ENCODE assay signal across 9 cellular contexts in the genomic region with DNA sequence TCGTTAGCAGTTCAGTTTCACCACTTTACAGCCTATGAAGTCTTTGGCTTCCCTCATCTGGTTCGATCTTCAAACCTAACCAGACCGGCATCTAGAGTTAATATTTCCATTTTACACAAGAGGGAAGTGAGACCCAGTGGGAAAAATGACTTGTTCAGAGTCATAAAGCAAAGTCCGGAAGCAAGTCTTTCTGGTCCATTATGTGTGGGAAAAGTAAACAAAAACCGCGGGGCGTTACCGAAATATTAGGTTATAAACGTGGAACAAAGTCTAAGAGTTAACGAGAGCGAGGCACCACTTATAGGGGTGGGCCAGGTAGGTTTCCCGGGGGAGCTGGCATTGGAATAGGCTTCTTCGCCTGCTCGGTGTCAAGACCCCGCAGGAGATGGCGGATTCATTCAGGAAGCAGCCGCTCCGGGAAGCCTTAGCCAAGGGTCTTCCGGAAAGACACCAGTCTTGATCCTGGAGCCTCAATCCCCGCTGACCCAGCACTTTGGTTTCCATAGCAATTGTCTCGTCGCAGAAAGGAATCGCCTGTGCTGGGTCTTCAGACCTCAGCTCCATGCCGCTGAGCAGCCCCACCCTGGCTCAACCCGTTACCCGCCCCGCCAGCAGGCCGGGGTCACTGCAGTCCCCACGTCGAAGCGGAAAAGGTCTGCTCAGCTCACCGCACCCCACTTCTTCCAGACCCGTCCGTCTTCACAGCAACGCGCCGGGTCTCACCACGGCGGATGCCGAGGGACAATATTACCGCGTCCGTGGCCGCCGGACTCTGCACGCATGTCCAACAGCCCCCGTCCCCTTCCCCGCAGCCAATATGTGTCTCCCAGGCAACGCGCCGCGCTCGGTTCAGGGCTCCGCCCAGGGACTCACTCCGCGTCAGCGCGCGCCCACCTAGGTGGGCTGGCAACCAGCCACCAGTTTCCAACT. TPM values are rescaled to one million over a fixed set of nuclear protein-coding genes. Genes with fewer than 3 reads are reported as not detected.
A peak's percentile ranks its signal among the peaks of the same experiment; 100 is the strongest.
DNase-seq lines count a peak whose midpoint lies in the region; ATAC-seq, FAIRE-seq and TF ChIP-seq lines count a peak whose summit lies in the region.
"Had no signal": no experiment of that assay in that cellular context is flagged by ENCODE, and none has a peak within 500 bp of the region (broad histone marks: within the 10 kb centered on the region; RNA-seq: fewer than 3 reads in every experiment).

TSS of gene C5orf52 (plus strand) at position 872 of the 930 bp plus-strand sequence. CDS start 82 bp downstream, outside the sequence.

- peak within 1 kb of the TSS; percentile 32 to 67 (median 48) for H3K4me3 ChIP-seq in pancreas

- peak; percentile 73 to 81 (median 74) for ATAC-seq in pancreas
- no peak for ATAC-seq in GM21825 (IDR thresholded peaks at IDR 0.05; ENCODE audit: unreplicated experiment)

- no peaks in the 10 kb centered on the region for H3K36me3 ChIP-seq in pancreas

- no peak within 1 kb of the TSS for H3K27ac ChIP-seq in pancreas

- H3K9me3 ChIP-seq in pancreas, result no peaks in the 10 kb centered on the region

- peaks cover 2% of the 10 kb centered on the region for H3K27me3 Mint-ChIP-seq in activated T-helper 1 cell treated with anti-CD3 and anti-CD28 coated beads, Interleukin-12 subunit alpha, Interleukin-12 subunit beta, Interleukin-2, Interleukin-4 antibody, amounts not matched to agents 30 ng/mL and 10 ng/mL and 1 ng/mL, durations not matched to agents 14 hours and 24 hours and 36 hours (ENCODE audit: insufficient read depth)

- no peaks in the 10 kb centered on the region for H3K4me1 ChIP-seq in pancreas

- WGBS in pancreas, 2 donors, result 1% methylated on average over 59 of the region's 59 CpGs

- no peaks in the 10 kb centered on the region for H3K9me3 Mint-ChIP-seq in activated T-helper 1 cell treated with anti-CD3 and anti-CD28 coated beads, Interleukin-12 subunit alpha, Interleukin-12 subunit beta, Interleukin-2, Interleukin-4 antibody, amounts not matched to agents 30 ng/mL and 10 ng/mL and 1 ng/mL, durations not matched to agents 14 hours and 24 hours and 36 hours

- intact Hi-C loops in activated T-helper 1 cell treated with anti-CD3 and anti-CD28 coated beads, Interleukin-12 subunit alpha, Interleukin-12 subunit beta, Interleukin-2, Interleukin-4 antibody, amounts not matched to agents 30 ng/mL and 10 ng/mL and 1 ng/mL, durations not matched to agents 14 hours and 24 hours and 36 hours (cut with micrococcal nuclease), result loop anchor here (1.0 to 5.0 kb wide), 5 partner anchors 14 to 239 kb away; partner anchors contain the start of gene THG1L
- intact Hi-C loops in pancreas (cut with DNase I), result no loop called here

- TF ChIP-seq CTCF in pancreas (IDR thresholded peaks at IDR 0.05), result no peak

- no peaks in the 10 kb centered on the region for H3K27me3 ChIP-seq in pancreas

- H3K4me1 Mint-ChIP-seq in activated T-helper 1 cell treated with anti-CD3 and anti-CD28 coated beads, Interleukin-12 subunit alpha, Interleukin-12 subunit beta, Interleukin-2, Interleukin-4 antibody, amounts not matched to agents 30 ng/mL and 10 ng/mL and 1 ng/mL, durations not matched to agents 14 hours and 24 hours and 36 hours (ENCODE audit: low read depth), result peaks cover 42% of the 10 kb centered on the region

- peaks cover 2% of the 10 kb centered on the region for H3K36me3 Mint-ChIP-seq in activated T-helper 1 cell treated with anti-CD3 and anti-CD28 coated beads, Interleukin-12 subunit alpha, Interleukin-12 subunit beta, Interleukin-2, Interleukin-4 antibody, amounts not matched to agents 30 ng/mL and 10 ng/mL and 1 ng/mL, durations not matched to agents 14 hours and 24 hours and 36 hours (ENCODE audit: low read depth)

- H3K27ac Mint-ChIP-seq in activated T-helper 1 cell treated with anti-CD3 and anti-CD28 coated beads, Interleukin-12 subunit alpha, Interleukin-12 subunit beta, Interleukin-2, Interleukin-4 antibody, amounts not matched to agents 30 ng/mL and 10 ng/mL and 1 ng/mL, durations not matched to agents 14 hours and 24 hours and 36 hours, result peak within 1 kb of the TSS; percentile 82

- peak; percentile 37 for FAIRE-seq in pancreas (lab: Jason Lieb, UNC)

- peak within 1 kb of the TSS; percentile 93 for H3K4me3 Mint-ChIP-seq in activated T-helper 1 cell treated with anti-CD3 and anti-CD28 coated beads, Interleukin-12 subunit alpha, Interleukin-12 subunit beta, Interleukin-2, Interleukin-4 antibody, amounts not matched to agents 30 ng/mL and 10 ng/mL and 1 ng/mL, durations not matched to agents 14 hours and 24 hours and 36 hours

- peak; percentile 55 for DNase-seq in NCI-H1092 treated with DMSO at 0.1 percent for 48 hours (lab: John Stamatoyannopoulos, UW)
- DNase-seq in NCI-H1092 (lab: John Stamatoyannopoulos, UW), result no peak
- peak; percentile 33 for DNase-seq in M059J (ENCODE audit: low read depth)
- DNase-seq in activated T-helper 1 cell treated with anti-CD3 and anti-CD28 coated beads, Interleukin-12 subunit alpha, Interleukin-12 subunit beta, Interleukin-2, Interleukin-4 antibody, amounts not matched to agents 30 ng/mL and 10 ng/mL and 1 ng/mL, durations not matched to agents 14 hours and 24 hours and 36 hours (ENCODE audit: low spot score), result no peak
- peak; percentile 34 for DNase-seq in glomerular endothelial cell (ENCODE audit: extremely low read depth, low read depth, low spot score)
- peak; percentile 14 to 79 (median 45) for DNase-seq in pancreas
- no peak for DNase-seq in NCI-H1930 (lab: John Stamatoyannopoulos, UW)

RNA-seq across cellular contexts. Expression of gene C5orf52, which starts in this region (rescaled TPM):
- not detected in 2 replicates for total RNA-seq in M059J (2014; rRNA removed; shearing (Covaris generic))
- 0.39 TPM in 1 of 2 replicates, not detected in the other for total RNA-seq in activated T-helper 1 cell treated with anti-CD3 and anti-CD28 coated beads, Interleukin-12 subunit alpha, Interleukin-12 subunit beta, Interleukin-2, Interleukin-4 antibody, amounts not matched to agents 30 ng/mL and 10 ng/mL and 1 ng/mL, durations not matched to agents 14 hours and 24 hours and 36 hours
- total RNA-seq in glomerular endothelial cell, result not detected in 2 replicates
- total RNA-seq in pancreas, result not detected
- not detected for polyA plus RNA-seq in pancreas
- total RNA-seq: activated CD8-positive, alpha-beta memory T cell treated with anti-CD3 and anti-CD28 coated beads for 36 hours had no signal

Comparison
In these comparisons a context has a peak if more than half of its experiments do, and no peak if none do; other contexts are left out.
1. Peak in DNase-seq in M059J; RNA of the gene not detected or under 1 TPM.
2. Peak in DNase-seq in glomerular endothelial cell; RNA of the gene not detected or under 1 TPM.
3. Peak in DNase-seq, ATAC-seq and H3K4me3 ChIP-seq in pancreas; RNA of the gene not detected or under 1 TPM.